Comparison of ENCODE assay signal across 8 cellular contexts in genomic region chr4:140568507-140569306, GRCh38. TPM values are rescaled to one million over a fixed set of nuclear protein-coding genes. Genes with fewer than 3 reads are reported as not detected.
DNase-seq lines count a peak whose midpoint lies in the region; ATAC-seq and TF ChIP-seq lines count a peak whose summit lies in the region.

TSS of gene UCP1 (minus strand) at chr4:140568961. CDS start at chr4:140568729, 232 bp downstream.

- H3K9me3 ChIP-seq in colonic mucosa: no peaks in the 10 kb centered on the region
- H3K9me3 ChIP-seq in right lobe of liver: no peaks in the 10 kb centered on the region
- peaks cover 0 to 17% (median 3%) of the 10 kb centered on the region in 4 donors for H3K9me3 ChIP-seq in tibial nerve

- TF ChIP-seq EP300 in tibial nerve (IDR thresholded peaks at IDR 0.05): no peak

- DNase-seq in stimulated activated CD4-positive, alpha-beta T cell treated with anti-CD3 and anti-CD28 coated beads, Interleukin-15, amount 100 ng/mL, for 24 hours: peak; percentile 9
- DNase-seq in stimulated activated CD4-positive, alpha-beta T cell treated with anti-CD3 and anti-CD28 coated beads, Interleukin-2, amount 100 ng/mL, for 48 hours: no peak
- DNase-seq in colonic mucosa (peak; percentile 21), right lobe of liver (peak in 1 of 3 donors; percentile 25), tibial nerve (ENCODE audit: low spot score in 2 of 2) (no peak), pons (ENCODE audit: low spot score) (no peak), SIG-M5 treated with dmso at 0.1 percent for 504 hours (lab: John Stamatoyannopoulos, UW; ENCODE audit: unreplicated experiment) (no peak)

- WGBS in right lobe of liver (ENCODE audit: insufficient coverage, low coverage, low lambda C conversion rate, missing lambda C conversion rate): 2% methylated on average over 20 of the region's 69 CpGs
- WGBS in tibial nerve, 2 donors: 4 to 6% methylated on average over 32 to 63 of the region's 69 CpGs

- H3K9ac ChIP-seq in colonic mucosa (ENCODE audit: low read depth in 2 of 2, low read length in 2 of 2): no peak within 1 kb of the TSS

- H3K27me3 ChIP-seq in colonic mucosa (peaks cover 37% of the 10 kb centered on the region), right lobe of liver (peaks cover 0 to 19% of the 10 kb centered on the region in 2 donors), tibial nerve (peaks cover 0 to 56% of the 10 kb centered on the region in 2 donors)

- intact Hi-C loops in colonic mucosa (cut with DNase I): no loop called here
- intact Hi-C loops in right lobe of liver (cut with DNase I): no loop called here

- TF ChIP-seq CTCF in colonic mucosa (IDR thresholded peaks at IDR 0.05) (no peak), right lobe of liver (IDR thresholded peaks at IDR 0.05) (no peak), tibial nerve (IDR thresholded peaks at IDR 0.05) (no peak)

- H3K4me1 ChIP-seq in colonic mucosa: peaks cover 3% of the 10 kb centered on the region
- peaks cover 0 to 15% (median 3%) of the 10 kb centered on the region in 4 donors for H3K4me1 ChIP-seq in right lobe of liver
- H3K4me1 ChIP-seq in tibial nerve: peaks cover 0 to 23% (median 13%) of the 10 kb centered on the region in 4 donors

- peak within 1 kb of the TSS; percentile 35 for H3K4me3 ChIP-seq in colonic mucosa
- peak within 1 kb of the TSS; percentile 42 to 52 (median 47) for H3K4me3 ChIP-seq in right lobe of liver
- H3K4me3 ChIP-seq in tibial nerve: peak within 1 kb of the TSS; percentile 14 to 56 (median 34)

- H3K36me3 ChIP-seq in colonic mucosa (no peaks in the 10 kb centered on the region), right lobe of liver (no peaks in the 10 kb centered on the region), tibial nerve (no peaks in the 10 kb centered on the region)

- no peak within 1 kb of the TSS for H3K27ac ChIP-seq in colonic mucosa
- no peak within 1 kb of the TSS for H3K27ac ChIP-seq in right lobe of liver
- H3K27ac ChIP-seq in tibial nerve: no peak within 1 kb of the TSS

- ATAC-seq in right lobe of liver (peak; percentile 61 to 78 (median 76)), HG03280 (IDR thresholded peaks at IDR 0.05; ENCODE audit: unreplicated experiment) (no peak)

- TF ChIP-seq POLR2A in right lobe of liver (IDR thresholded peaks at IDR 0.05) (no peak), tibial nerve (IDR thresholded peaks at IDR 0.05) (no peak)

RNA-seq across cellular contexts. Expression of gene UCP1, which starts in this region (rescaled TPM):
- not detected for total RNA-seq in colonic mucosa
- total RNA-seq in right lobe of liver: not detected
- not detected for total RNA-seq in tibial nerve

Comparison
In these comparisons a context has a peak if more than half of its experiments do, and no peak if none do; other contexts are left out.
1. Peak in DNase-seq and H3K4me3 ChIP-seq in colonic mucosa; RNA of the gene not detected or under 1 TPM.
2. Peak in ATAC-seq and H3K4me3 ChIP-seq in right lobe of liver; RNA of the gene not detected or under 1 TPM.